Comparison of ENCODE assay signal across 21 cellular contexts in the genomic region with DNA sequence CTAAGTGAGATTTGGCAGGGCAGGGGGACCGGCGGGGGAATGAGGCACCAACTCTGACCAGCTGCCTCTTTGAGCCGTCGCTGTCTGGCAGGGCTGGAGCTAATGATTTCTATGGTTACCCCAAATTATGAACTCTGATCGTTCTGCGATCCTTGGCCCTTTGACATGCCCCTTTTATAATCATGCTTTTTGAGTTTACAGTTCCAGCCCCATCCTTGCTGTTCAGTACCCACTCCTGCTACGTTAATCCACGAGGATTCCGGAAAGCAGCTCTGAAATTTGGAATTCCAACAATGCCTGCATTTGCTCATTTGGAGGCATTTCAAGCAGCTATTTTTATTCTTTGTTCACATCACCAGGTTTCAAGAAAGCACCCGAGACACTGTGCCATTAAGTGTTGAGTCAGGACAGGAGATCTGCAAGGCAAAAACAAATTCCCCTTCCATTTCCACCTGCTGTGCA. TPM values are rescaled to one million over a fixed set of nuclear protein-coding genes. Genes with fewer than 3 reads are reported as not detected.
DNase-seq lines count a peak whose midpoint lies in the region; ATAC-seq, FAIRE-seq and TF ChIP-seq lines count a peak whose summit lies in the region.
"Had no signal": no experiment of that assay in that cellular context is flagged by ENCODE, and none has a peak within 500 bp of the region (broad histone marks: within the 10 kb centered on the region; RNA-seq: fewer than 3 reads in every experiment).

No MANE protein-coding gene starts in this region.

- H3K4me2 ChIP-seq in GM23338 (0 out of 2 replicates have a peak overlapping the region, but pooled peaks have one; percentile 36), astrocyte (ENCODE audit: low read length) (peak overlapping the region; percentile 60), skeletal muscle satellite cell (ENCODE audit: low read length) (peak overlapping the region; percentile 4)

- no peak overlapping the region for H3K4me3 Mint-ChIP-seq in GM23338
- peak overlapping the region; percentile 30 for H3K4me3 Mint-ChIP-seq in astrocyte (ENCODE audit: unreplicated experiment)
- H3K4me3 Mint-ChIP-seq: activated B cell treated with CpG ODN at 0.5 μM for 24 hours; activated CD8-positive, alpha-beta memory T cell treated with anti-CD3 and anti-CD28 coated beads, Interleukin-2, amount 10 ng/mL, durations not matched to agents 7 days and 5 days; stimulated activated memory B cell treated with anti-CD40 and anti-IgM and Interleukin-4, amounts not matched to agents 10 μg/mL and 1 μg/mL and 100 μg/mL, for 72 hours; T-helper 17 cell; type B pancreatic cell had no signal

- H3K36me3 ChIP-seq in GM23338 (ENCODE audit: insufficient read depth) = no peaks in the 10 kb centered on the region
- H3K36me3 ChIP-seq in astrocyte (ENCODE audit: insufficient read depth, low read length) = peaks cover 3% of the 10 kb centered on the region
- no peaks in the 10 kb centered on the region for H3K36me3 ChIP-seq in gastroesophageal sphincter
- no peaks in the 10 kb centered on the region for H3K36me3 ChIP-seq in skeletal muscle satellite cell (ENCODE audit: insufficient read depth, low read length)
- H3K36me3 ChIP-seq in stomach = no peaks in the 10 kb centered on the region
- H3K36me3 ChIP-seq: brain microvascular endothelial cell had no signal

- H3K27me3 Mint-ChIP-seq in GM23338 (ENCODE audit: insufficient read depth, low read depth, poor library complexity) (peaks cover 7% of the 10 kb centered on the region), astrocyte (ENCODE audit: low read depth, unreplicated experiment) (no peaks in the 10 kb centered on the region)
- H3K27me3 Mint-ChIP-seq: activated B cell treated with CpG ODN at 0.5 μM for 24 hours had no signal

- H3K79me2 ChIP-seq in GM23338 (replicated peaks; ENCODE audit: insufficient read depth) (no peaks in the 10 kb centered on the region), astrocyte (ENCODE audit: insufficient read depth, low read length) (no peaks in the 10 kb centered on the region)
- H3K79me2 ChIP-seq: parathyroid adenoma had no signal

- TF ChIP-seq POLR2A in gastroesophageal sphincter (IDR thresholded peaks at IDR 0.05) (no peak), stomach (IDR thresholded peaks at IDR 0.05) (no peak)

- peaks cover 4% of the 10 kb centered on the region; the same call in 1 of the 2 replicates for H3F3A ChIP-seq in GM23338 (replicated peaks; ENCODE audit: low read depth)

- peaks cover 29% of the 10 kb centered on the region for H3K4me1 Mint-ChIP-seq in GM23338
- peaks cover 29% of the 10 kb centered on the region for H3K4me1 Mint-ChIP-seq in astrocyte (ENCODE audit: low read depth, unreplicated experiment)

- no peaks in the 10 kb centered on the region for H3K9me3 ChIP-seq in astrocyte (ENCODE audit: insufficient read depth, low read depth, low read length)
- H3K9me3 ChIP-seq in gastroesophageal sphincter = no peaks in the 10 kb centered on the region
- no peaks in the 10 kb centered on the region for H3K9me3 ChIP-seq in skeletal muscle satellite cell (replicated peaks; ENCODE audit: low read length)
- no peaks in the 10 kb centered on the region for H3K9me3 ChIP-seq in stomach

- intact Hi-C loops in stomach (cut with DNase I; ENCODE audit: low total_unique reads) = no loop called here

- H3K9ac ChIP-seq in astrocyte (ENCODE audit: low read length) (no peak overlapping the region), skeletal muscle satellite cell (ENCODE audit: low read depth, low read length) (no peak overlapping the region)
- H3K9ac ChIP-seq: parathyroid adenoma had no signal

- FAIRE-seq in astrocyte (lab: Jason Lieb, UNC) = no peak
- FAIRE-seq: GM18507 had no signal

- WGBS in gastroesophageal sphincter (ENCODE audit: low coverage in 1 of 2), 2 donors = 26 to 54% methylated on average over 7 to 10 of the region's 10 CpGs
- 49 to 72% (median 65%) methylated on average over 10 of the region's 10 CpGs for WGBS in stomach, 5 donors

- H3K9me2 ChIP-seq in GM23338 (ENCODE audit: insufficient read depth) = no peaks in the 10 kb centered on the region

- H3K27ac Mint-ChIP-seq in GM23338 (no peak overlapping the region; the same call in 1 of the 2 replicates), astrocyte (ENCODE audit: unreplicated experiment) (peak overlapping the region; percentile 50)
- H3K27ac Mint-ChIP-seq: activated CD8-positive, alpha-beta memory T cell treated with anti-CD3 and anti-CD28 coated beads, Interleukin-2, amount 10 ng/mL, durations not matched to agents 7 days and 5 days; type B pancreatic cell had no signal

- H3K36me3 Mint-ChIP-seq in GM23338 (ENCODE audit: low read depth) = no peaks in the 10 kb centered on the region; the same call in 2 of the 3 replicates
- H3K36me3 Mint-ChIP-seq in astrocyte (ENCODE audit: low read depth, unreplicated experiment) = peaks cover 3% of the 10 kb centered on the region
- H3K36me3 Mint-ChIP-seq: activated CD8-positive, alpha-beta memory T cell treated with anti-CD3 and anti-CD28 coated beads, Interleukin-2, amount 10 ng/mL, durations not matched to agents 7 days and 5 days; stimulated activated memory B cell treated with anti-CD40 and anti-IgM and Interleukin-4, amounts not matched to agents 10 μg/mL and 1 μg/mL and 100 μg/mL, for 72 hours; type B pancreatic cell had no signal

- H3K27me3 ChIP-seq in GM23338 (ENCODE audit: insufficient read depth) (no peaks in the 10 kb centered on the region), astrocyte (ENCODE audit: insufficient read depth, low read length) (no peaks in the 10 kb centered on the region), gastroesophageal sphincter (no peaks in the 10 kb centered on the region), skeletal muscle satellite cell (ENCODE audit: control insufficient read depth, insufficient read depth, low read length) (peaks cover 20% of the 10 kb centered on the region), stomach (no peaks in the 10 kb centered on the region)
- H3K27me3 ChIP-seq: brain microvascular endothelial cell had no signal

- H3K4me3 ChIP-seq in GM23338 = no peak overlapping the region
- no peak overlapping the region for H3K4me3 ChIP-seq in astrocyte (ENCODE audit: insufficient read depth, low read depth, low read length)
- H3K4me3 ChIP-seq in gastroesophageal sphincter = no peak overlapping the region
- no peak overlapping the region for H3K4me3 ChIP-seq in skeletal muscle satellite cell (ENCODE audit: low read length)
- H3K4me3 ChIP-seq in stomach = no peak overlapping the region

- DNase-seq in GM23338 (ENCODE audit: low spot score) = no peak
- peak; percentile 75 for DNase-seq in astrocyte (ENCODE audit: low read depth)
- DNase-seq in activated gamma-delta T cell treated with Interleukin-2 at 50 U/mL for 16 hours = no peak
- no peak for DNase-seq in stomach
- no peak for DNase-seq in effector CD8-positive, alpha-beta T cell (lab: John Stamatoyannopoulos, UW)
- DNase-seq in mesenteric fat pad (ENCODE audit: low spot score) = no peak
- DNase-seq: activated B cell treated with CpG ODN at 0.5 μM for 24 hours; activated CD8-positive, alpha-beta memory T cell treated with anti-CD3 and anti-CD28 coated beads, Interleukin-2, amount 10 ng/mL, durations not matched to agents 7 days and 5 days; activated effector memory CD4-positive, alpha-beta T cell treated with anti-CD3 and anti-CD28 coated beads, Interleukin-2, amount 50 U/mL, for 16 hours; brain microvascular endothelial cell; stimulated activated CD4-positive, alpha-beta T cell treated with anti-CD3 and anti-CD28 coated beads, Interleukin-12 subunit alpha, Interleukin-12 subunit beta, amount 100 ng/mL, for 4 hours; T-helper 17 cell had no signal

- no peak for TF ChIP-seq CTCF in GM23338 (conservative IDR thresholded peaks at IDR 0.05; ENCODE audit: low read depth in 2 of 2)
- TF ChIP-seq CTCF in astrocyte (IDR thresholded peaks at IDR 0.05; ENCODE audit: insufficient read depth, low read depth, low read length) = no peak
- TF ChIP-seq CTCF in gastroesophageal sphincter (IDR thresholded peaks at IDR 0.05) = no peak
- TF ChIP-seq CTCF in stomach (IDR thresholded peaks at IDR 0.05) = no peak

- TF ChIP-seq EP300 in gastroesophageal sphincter (IDR thresholded peaks at IDR 0.05) (no peak), stomach (IDR thresholded peaks at IDR 0.05) (no peak)

- H3K9me3 Mint-ChIP-seq in GM23338 (no peaks in the 10 kb centered on the region), astrocyte (ENCODE audit: unreplicated experiment) (peaks cover 2% of the 10 kb centered on the region)
- H3K9me3 Mint-ChIP-seq: activated B cell treated with CpG ODN at 0.5 μM for 24 hours; stimulated activated memory B cell treated with anti-CD40 and anti-IgM and Interleukin-4, amounts not matched to agents 10 μg/mL and 1 μg/mL and 100 μg/mL, for 72 hours; type B pancreatic cell had no signal

- H2AFZ ChIP-seq in GM23338 (no peak overlapping the region), astrocyte (ENCODE audit: low read depth, low read length) (no peak overlapping the region)
- H2AFZ ChIP-seq: parathyroid adenoma had no signal

- H3K27ac ChIP-seq in GM23338 (ENCODE audit: low read depth) = no peak overlapping the region; the same call in 1 of the 2 replicates
- H3K27ac ChIP-seq in astrocyte (ENCODE audit: low read depth, low read length) = no peak overlapping the region
- peak overlapping the region; percentile 36 to 77 (median 63) for H3K27ac ChIP-seq in gastroesophageal sphincter
- peak overlapping the region in 2 of 5 donors; percentile 4 to 70 for H3K27ac ChIP-seq in stomach
- H3K27ac ChIP-seq: brain microvascular endothelial cell, C4-2B, HL-60, parathyroid adenoma had no signal

- H3K4me1 ChIP-seq in GM23338 (ENCODE audit: insufficient read depth) (peaks cover 14% of the 10 kb centered on the region; the same call in 1 of the 2 replicates), astrocyte (ENCODE audit: insufficient read depth, low read length) (peaks cover 9% of the 10 kb centered on the region), gastroesophageal sphincter (peaks cover 0 to 39% (median 12%) of the 10 kb centered on the region in 3 donors), skeletal muscle satellite cell (ENCODE audit: control insufficient read depth, insufficient read depth, low read length) (peaks cover 8% of the 10 kb centered on the region), stomach (peaks cover 0 to 27% (median 9%) of the 10 kb centered on the region in 4 donors)
- H3K4me1 ChIP-seq: parathyroid adenoma had no signal

- no peak for ATAC-seq in GM23338
- ATAC-seq in gastroesophageal sphincter = peak; percentile 36
- ATAC-seq: activated CD8-positive, alpha-beta memory T cell treated with anti-CD3 and anti-CD28 coated beads, Interleukin-2, amount 10 ng/mL, durations not matched to agents 7 days and 5 days; Right ventricle myocardium inferior; stimulated activated memory B cell treated with anti-CD40 and anti-IgM and Interleukin-4, amounts not matched to agents 10 μg/mL and 1 μg/mL and 100 μg/mL, for 72 hours; T-helper 17 cell had no signal

- H4K20me1 ChIP-seq in GM23338 (replicated peaks; ENCODE audit: insufficient read depth) = no peaks in the 10 kb centered on the region
- peaks cover 16% of the 10 kb centered on the region for H4K20me1 ChIP-seq in astrocyte (ENCODE audit: insufficient read depth, low read length)

RNA-seq across cellular contexts. Expression of gene LBR, which starts 54.7 kb away (rescaled TPM):
- 91.3 and 93.6 TPM in 2 replicates for total RNA-seq in GM23338 (2014; rRNA removed; shearing (Covaris generic))
- polyA plus RNA-seq in GM23338 (2016; fragmentation: Nextera tagmentation; extraction: Ambion mirVana) = 41.9 and 50.6 TPM in 2 replicates
- 35.0 and 42.6 TPM in 2 replicates for total RNA-seq in astrocyte
- 100 to 1,000 TPM in 1 of 4 donors, 10 to 100 TPM in 3; 78.2 to 139 (median 92.8) TPM for total RNA-seq in gastroesophageal sphincter
- 24.9 and 32.4 TPM in 2 replicates for total RNA-seq in skeletal muscle satellite cell (2012; rRNA removed)
- total RNA-seq in stomach = 100 to 1,000 TPM in 2 of 5 donors, 10 to 100 TPM in 3; 47.8 to 159 (median 83.4) TPM
- polyA plus RNA-seq in stomach = 10 to 100 TPM in 1 of 3 donors, 1 to 10 TPM in 2; 6.9 to 25.5 (median 6.9) TPM
- 55.3 TPM for total RNA-seq in mesenteric fat pad

Comparison
In these comparisons a context has a peak if more than half of its experiments do, and no peak if none do; other contexts are left out.
1. H3K27ac ChIP-seq: peak in gastroesophageal sphincter (4 of 4); none in GM23338 (single experiment) and astrocyte (single experiment).
2. H3K4me2 ChIP-seq: peak in every context shown above with its lines; median percentile 60 in astrocyte; 36 in GM23338; 4 in skeletal muscle satellite cell.